ENCODE assay signal across 15 cellular contexts in the genomic region with DNA sequence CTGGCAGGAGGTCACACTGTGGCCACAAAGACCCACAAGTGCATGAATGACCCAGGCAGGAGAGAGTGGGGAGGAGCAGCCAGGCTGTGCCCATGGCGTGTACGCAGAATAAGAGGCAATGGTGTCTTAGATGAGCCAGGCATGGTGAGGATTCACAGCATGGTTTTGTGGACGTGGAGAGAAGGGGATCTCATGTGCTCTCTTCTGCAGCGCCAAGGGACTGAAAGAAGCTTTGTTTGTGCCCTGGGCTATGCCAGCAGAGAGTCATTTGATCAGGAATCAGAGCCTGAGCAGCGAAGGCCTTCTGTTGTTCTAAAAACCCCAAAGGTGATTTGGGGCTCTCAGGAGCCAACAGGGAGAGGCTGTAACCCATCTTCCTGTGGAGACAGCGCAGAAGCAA. TPM values are rescaled to one million over a fixed set of nuclear protein-coding genes. Genes with fewer than 3 reads are reported as not detected.
DNase-seq lines count a peak whose midpoint lies in the region; ATAC-seq and TF ChIP-seq lines count a peak whose summit lies in the region.
"Had no signal": no experiment of that assay in that cellular context is flagged by ENCODE, and none has a peak within 500 bp of the region (broad histone marks: within the 10 kb centered on the region; RNA-seq: fewer than 3 reads in every experiment).

No MANE protein-coding gene starts in this region.

- no peaks in the 10 kb centered on the region for H3K9me3 Mint-ChIP-seq in osteocyte (ENCODE audit: unreplicated experiment)
- H3K9me3 Mint-ChIP-seq: IgD-negative memory B cell had no signal

- no peak for TF ChIP-seq CTCF in left ventricle myocardium inferior (IDR thresholded peaks at IDR 0.05; ENCODE audit: borderline replicate concordance)
- TF ChIP-seq CTCF in heart left ventricle (IDR thresholded peaks at IDR 0.05), result no peak
- no peak for TF ChIP-seq CTCF in osteocyte (IDR thresholded peaks at IDR 0.05)
- TF ChIP-seq CTCF in thyroid gland (IDR thresholded peaks at IDR 0.05), result no peak

- no peak overlapping the region for H3K27ac Mint-ChIP-seq in osteocyte (ENCODE audit: unreplicated experiment)
- H3K27ac Mint-ChIP-seq: IgD-negative memory B cell had no signal

- DNase-seq in left ventricle myocardium inferior (no peak), heart left ventricle (no peak), head of caudate nucleus (peak in 38 of 42 donors; percentile 28 to 89 (median 70)), osteocyte (ENCODE audit: extremely low spot score, unreplicated experiment) (peak; percentile 44), thyroid gland (no peak), SK-N-DZ (ENCODE audit: low spot score) (no peak), HuH-7.5 (ENCODE audit: low spot score) (no peak), Kasumi-1 (lab: John Stamatoyannopoulos, UW) (no peak)
- DNase-seq: 8988T, DMS53, NCI-H1694, NCI-H748 treated with DMSO at 0.1 percent for 48 hours, PC-3 had no signal

- intact Hi-C loops in left ventricle myocardium inferior (cut with micrococcal nuclease) (no loop called here), heart left ventricle (cut with DNase I) (no loop called here), head of caudate nucleus (cut with DNase I) (no loop called here), thyroid gland (cut with DNase I) (no loop called here)

- no peak for TF ChIP-seq POLR2A in heart left ventricle (IDR thresholded peaks at IDR 0.05)
- no peak for TF ChIP-seq POLR2A in thyroid gland (IDR thresholded peaks at IDR 0.05)

- no peak overlapping the region for H3K4me3 Mint-ChIP-seq in osteocyte (ENCODE audit: unreplicated experiment)
- H3K4me3 Mint-ChIP-seq: IgD-negative memory B cell had no signal

- no peak overlapping the region for H3K4me3 ChIP-seq in left ventricle myocardium inferior
- no peak overlapping the region for H3K4me3 ChIP-seq in heart left ventricle
- no peak overlapping the region for H3K4me3 ChIP-seq in thyroid gland (replicated peaks in 1 of 3)

- ATAC-seq in heart left ventricle, result no peak

- H3K27me3 ChIP-seq in left ventricle myocardium inferior (ENCODE audit: low read depth) (no peaks in the 10 kb centered on the region), heart left ventricle (no peaks in the 10 kb centered on the region), thyroid gland (no peaks in the 10 kb centered on the region)

- H3K36me3 ChIP-seq in left ventricle myocardium inferior, result peaks cover 35% of the 10 kb centered on the region
- H3K36me3 ChIP-seq in heart left ventricle, result peaks cover 0 to 56% (median 15%) of the 10 kb centered on the region in 9 donors
- H3K36me3 ChIP-seq in thyroid gland, result peaks cover 0 to 7% of the 10 kb centered on the region in 2 donors

- H3K27ac ChIP-seq in left ventricle myocardium inferior (replicated peaks) (peak overlapping the region; percentile 15), heart left ventricle (no peak overlapping the region), thyroid gland (peak overlapping the region in 2 of 3 donors; percentile 19 to 58)
- H3K27ac ChIP-seq: C4-2B had no signal

- H3K4me1 Mint-ChIP-seq in osteocyte (ENCODE audit: unreplicated experiment), result no peaks in the 10 kb centered on the region

- WGBS in heart left ventricle, 4 donors, result 80 to 93% (median 87%) methylated on average over 6 of the region's 6 CpGs
- WGBS in thyroid gland, 2 donors, result 81 to 87% methylated on average over 6 of the region's 6 CpGs

- H3K4me1 ChIP-seq in left ventricle myocardium inferior, result peaks cover 22% of the 10 kb centered on the region
- H3K4me1 ChIP-seq in heart left ventricle, result peaks cover 0 to 5% (median 0%) of the 10 kb centered on the region in 12 donors
- peaks cover 21 to 28% of the 10 kb centered on the region in 2 donors for H3K4me1 ChIP-seq in thyroid gland

- peaks cover 7% of the 10 kb centered on the region for H3K36me3 Mint-ChIP-seq in osteocyte (ENCODE audit: unreplicated experiment)

- H3K27me3 Mint-ChIP-seq in osteocyte (ENCODE audit: unreplicated experiment), result no peaks in the 10 kb centered on the region
- H3K27me3 Mint-ChIP-seq: IgD-negative memory B cell had no signal

- H3K9me3 ChIP-seq in left ventricle myocardium inferior (replicated peaks), result no peaks in the 10 kb centered on the region
- no peaks in the 10 kb centered on the region for H3K9me3 ChIP-seq in heart left ventricle
- no peaks in the 10 kb centered on the region for H3K9me3 ChIP-seq in thyroid gland

RNA-seq across cellular contexts. Expression of a gene that starts 18.7 kb away (rescaled TPM):
- total RNA-seq in left ventricle myocardium inferior, result 22.7 TPM
- 10 to 100 TPM in 8 of 9 donors, 1 to 10 TPM in 1; 9.6 to 32.4 (median 24.0) TPM for total RNA-seq in heart left ventricle
- polyA plus RNA-seq in heart left ventricle, result 10 to 100 TPM; 18.6 to 27.9 TPM
- 14.2 and 17.9 TPM in 2 replicates for total RNA-seq in osteocyte
- total RNA-seq in thyroid gland, result 10 to 100 TPM; 13.4 to 19.9 (median 15.7) TPM
- 13.4 and 15.2 TPM in 2 replicates for polyA plus RNA-seq in SK-N-DZ (2014; cell fraction: cytosol; rRNA removed)
- 8.3 and 11.4 TPM in 2 replicates for polyA plus RNA-seq in SK-N-DZ (2014; cell fraction: nucleus; rRNA removed)

RNA-seq across cellular contexts. Expression of a gene that starts 19.0 kb away (rescaled TPM):
- 13.0 TPM for total RNA-seq in left ventricle myocardium inferior
- total RNA-seq in heart left ventricle, result 10 to 100 TPM in 6 of 9 donors, 1 to 10 TPM in 3; 5.7 to 21.6 (median 12.4) TPM
- 10 to 100 TPM in 1 of 2 donors, 1 to 10 TPM in 1; 2.7 to 19.0 TPM for polyA plus RNA-seq in heart left ventricle
- total RNA-seq in osteocyte, result 3.2 and 7.7 TPM in 2 replicates
- total RNA-seq in thyroid gland, result 10 to 100 TPM in 3 of 4 donors, 1 to 10 TPM in 1; 8.4 to 19.8 (median 18.6) TPM
- polyA plus RNA-seq in SK-N-DZ (2014; cell fraction: cytosol; rRNA removed), result 20.5 and 22.1 TPM in 2 replicates
- polyA plus RNA-seq in SK-N-DZ (2014; cell fraction: nucleus; rRNA removed), result 6.5 and 11.0 TPM in 2 replicates

RNA-seq across cellular contexts. Expression of a gene that starts 45.3 kb away (rescaled TPM):
- 9.2 TPM for total RNA-seq in left ventricle myocardium inferior
- total RNA-seq in heart left ventricle, result 10 to 100 TPM in 7 of 9 donors, 1 to 10 TPM in 2; 8.2 to 24.3 (median 13.6) TPM
- 10 to 100 TPM in 1 of 2 donors, 1 to 10 TPM in 1; 3.4 to 12.1 TPM for polyA plus RNA-seq in heart left ventricle
- 37.0 and 39.1 TPM in 2 replicates for total RNA-seq in osteocyte
- 100 to 1,000 TPM in 3 of 4 donors, 10 to 100 TPM in 1; 98.6 to 139 (median 123) TPM for total RNA-seq in thyroid gland
- 6.4 and 7.3 TPM in 2 replicates for polyA plus RNA-seq in SK-N-DZ (2014; cell fraction: cytosol; rRNA removed)
- 7.2 and 9.6 TPM in 2 replicates for polyA plus RNA-seq in SK-N-DZ (2014; cell fraction: nucleus; rRNA removed)

RNA-seq across cellular contexts. Expression of a gene that starts 49.8 kb away (rescaled TPM):
- total RNA-seq in left ventricle myocardium inferior (7.2 TPM), heart left ventricle (10 to 100 TPM in 3 of 9 donors, 1 to 10 TPM in 6; 6.0 to 14.6 (median 6.9) TPM), osteocyte (7.4 and 7.8 TPM in 2 replicates), thyroid gland (10 to 100 TPM; 14.7 to 28.6 (median 18.0) TPM)
- 1 to 10 TPM; 2.9 to 8.0 TPM for polyA plus RNA-seq in heart left ventricle
- 10.0 and 15.6 TPM in 2 replicates for polyA plus RNA-seq in SK-N-DZ (2014; cell fraction: cytosol; rRNA removed)
- polyA plus RNA-seq in SK-N-DZ (2014; cell fraction: nucleus; rRNA removed), result 6.2 and 8.6 TPM in 2 replicates

Comparison
In these comparisons a context has a peak if more than half of its experiments do, and no peak if none do; other contexts are left out.
1. H3K27ac ChIP-seq: peak in left ventricle myocardium inferior (single experiment) and thyroid gland (2 of 3); none in heart left ventricle (0 of 12).
2. DNase-seq: peak in head of caudate nucleus (38 of 42) and osteocyte (single experiment); none in left ventricle myocardium inferior (single experiment), heart left ventricle (0 of 5), thyroid gland (0 of 2), SK-N-DZ (single experiment), HuH-7.5 (single experiment) and Kasumi-1 (0 of 2).